11 cellular contexts compared by ENCODE assay signal in the genomic region with DNA sequence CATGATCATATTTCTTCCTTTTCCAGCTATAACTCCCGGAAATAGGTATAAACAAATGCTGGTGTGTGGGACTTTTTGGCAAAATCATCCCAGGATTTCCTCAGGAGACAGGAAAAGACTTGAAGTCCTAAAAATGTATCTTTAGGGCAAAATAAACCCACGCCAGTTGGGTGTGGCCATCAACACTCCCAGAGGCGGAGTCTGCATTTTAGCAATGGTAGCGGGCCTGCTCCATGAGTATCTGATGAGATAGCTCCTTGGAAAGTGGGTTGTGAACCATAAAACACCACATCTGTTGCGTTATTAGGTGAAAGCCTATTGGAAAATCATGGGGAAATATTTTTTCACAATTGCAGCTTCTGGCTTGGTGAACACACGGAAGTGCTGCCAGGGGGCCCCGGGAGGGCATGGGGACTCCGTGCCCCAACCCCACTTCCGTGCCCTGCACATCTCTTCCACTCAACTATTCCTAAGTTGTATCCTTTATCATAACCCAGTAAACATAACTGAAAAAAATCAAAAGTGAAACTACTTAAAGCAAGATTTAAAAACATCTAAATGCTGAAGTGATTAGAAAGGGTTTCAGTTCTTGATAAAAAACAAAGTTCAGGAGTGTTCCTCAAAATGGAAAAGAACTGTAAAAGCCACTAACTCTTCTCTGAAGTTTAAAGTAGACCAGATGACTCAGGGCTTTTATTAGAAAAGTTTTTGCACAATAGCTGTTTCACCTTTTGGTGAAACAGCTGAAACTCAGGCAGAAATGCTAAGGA.
DNase-seq lines count a peak whose midpoint lies in the region; ATAC-seq and TF ChIP-seq lines count a peak whose summit lies in the region.
"Had no signal": no experiment of that assay in that cellular context is flagged by ENCODE, and none has a peak within 500 bp of the region (broad histone marks: within the 10 kb centered on the region; RNA-seq: fewer than 3 reads in every experiment).

No MANE protein-coding gene starts in this region.

- no peaks in the 10 kb centered on the region for H3K36me3 Mint-ChIP-seq in MCF 10A (ENCODE audit: insufficient read depth, unreplicated experiment)

- no peak overlapping the region for H3K4me3 Mint-ChIP-seq in MCF 10A (ENCODE audit: unreplicated experiment)

- no peaks in the 10 kb centered on the region for H3K4me1 Mint-ChIP-seq in MCF 10A (ENCODE audit: insufficient read depth, unreplicated experiment)

- no peaks in the 10 kb centered on the region for H3K27me3 Mint-ChIP-seq in MCF 10A (ENCODE audit: insufficient read depth, unreplicated experiment)

- H3K9me3 Mint-ChIP-seq in MCF 10A (ENCODE audit: unreplicated experiment): no peaks in the 10 kb centered on the region

- DNase-seq in breast epithelium (ENCODE audit: low spot score in 2 of 2) (no peak), MCF 10A (ENCODE audit: unreplicated experiment) (no peak), HL-60 (ENCODE audit: low read depth in 1 of 2, low spot score in 1 of 2) (peak; percentile 12 to 34), coronary artery (ENCODE audit: low spot score) (no peak), upper lobe of left lung (peak in 1 of 2 donors; percentile 38), midbrain (lab: John Stamatoyannopoulos, UW) (no peak)
- no peak for DNase-seq in stimulated activated CD4-positive, alpha-beta T cell treated with anti-CD3 and anti-CD28 coated beads, Interleukin-2, amount 100 ng/mL, for 24 hours
- no peak for DNase-seq in activated effector memory CD4-positive, alpha-beta T cell treated with anti-CD3 and anti-CD28 coated beads, Interleukin-2, amount 50 U/mL, for 16 hours
- DNase-seq: NCI-H146, SW 1271 had no signal

- no peaks in the 10 kb centered on the region for H3K4me1 ChIP-seq in breast epithelium
- peaks cover 3 to 15% (median 10%) of the 10 kb centered on the region in 4 donors for H3K4me1 ChIP-seq in upper lobe of left lung

- TF ChIP-seq CTCF in breast epithelium (IDR thresholded peaks at IDR 0.05) (no peak), MCF 10A (IDR thresholded peaks at IDR 0.05; ENCODE audit: unreplicated experiment) (no peak), HL-60 (IDR thresholded peaks at IDR 0.05; ENCODE audit: insufficient read depth, low read length) (no peak), coronary artery (IDR thresholded peaks at IDR 0.05) (no peak), upper lobe of left lung (IDR thresholded peaks at IDR 0.05) (no peak)

- CTCF ChIA-PET in MCF 10A (lab: Yijun Ruan, JAX): interaction anchor here (0.7 kb wide), 1 partner anchor 294 kb away, joined by 3 read pairs; no protein-coding TSS in a partner anchor

- no peak for TF ChIP-seq EP300 in upper lobe of left lung (IDR thresholded peaks at IDR 0.05)

- ATAC-seq in upper lobe of left lung (ENCODE audit: low FRiP score in 2 of 2): no peak

- H3K27ac Mint-ChIP-seq in MCF 10A (ENCODE audit: low read depth, unreplicated experiment): no peak overlapping the region

- H3K27me3 ChIP-seq in breast epithelium: no peaks in the 10 kb centered on the region
- no peaks in the 10 kb centered on the region for H3K27me3 ChIP-seq in HL-60 (ENCODE audit: insufficient read depth, poor library complexity, severe bottlenecking)
- H3K27me3 ChIP-seq in upper lobe of left lung: no peaks in the 10 kb centered on the region

- POLR2A ChIA-PET in MCF 10A (lab: Yijun Ruan, JAX): interaction anchor here (0.7 kb wide), 1 partner anchor 10 kb away, joined by 3 read pairs; no protein-coding TSS in a partner anchor

- 54% methylated on average over 9 of the region's 9 CpGs for WGBS in upper lobe of left lung, 2 donors

- no peaks in the 10 kb centered on the region for H3K36me3 ChIP-seq in breast epithelium
- H3K36me3 ChIP-seq in upper lobe of left lung: no peaks in the 10 kb centered on the region

- no TSS peak for BruUV-seq in MCF 10A (replicated peaks; lab: Mats Ljungman, UMichigan)

- H3K9me3 ChIP-seq in breast epithelium: peaks cover 0 to 7% of the 10 kb centered on the region in 2 donors
- no peaks in the 10 kb centered on the region for H3K9me3 ChIP-seq in upper lobe of left lung

- TF ChIP-seq POLR2A in breast epithelium (IDR thresholded peaks at IDR 0.05) (no peak), upper lobe of left lung (IDR thresholded peaks at IDR 0.05) (no peak)

- H3K27ac ChIP-seq in breast epithelium (no peak overlapping the region), HL-60 (replicated peaks) (peak overlapping the region; percentile 69), coronary artery (peak overlapping the region in 1 of 2 donors; percentile 12), upper lobe of left lung (peak overlapping the region; percentile 2 to 61 (median 52))
- H3K27ac ChIP-seq: C4-2B had no signal

- peak overlapping the region in 2 of 3 donors; percentile 4 to 37 for H3K4me3 ChIP-seq in breast epithelium
- peak overlapping the region; percentile 33 for H3K4me3 ChIP-seq in HL-60 (replicated peaks; ENCODE audit: insufficient read depth, low read length)
- peak overlapping the region; percentile 37 for H3K4me3 ChIP-seq in coronary artery
- peak overlapping the region in 2 of 4 donors; percentile 19 to 33 for H3K4me3 ChIP-seq in upper lobe of left lung

- intact Hi-C loops in breast epithelium (cut with DNase I; ENCODE audit: low total_unique reads): no loop called here
- intact Hi-C loops in MCF 10A (cut with micrococcal nuclease): no loop called here

Comparison
In these comparisons a context has a peak if more than half of its experiments do, and no peak if none do; other contexts are left out.
1. DNase-seq: peak in HL-60 (2 of 2); none in breast epithelium (0 of 2), MCF 10A (single experiment), coronary artery (single experiment), midbrain (single experiment), stimulated activated CD4-positive, alpha-beta T cell treated with anti-CD3 and anti-CD28 coated beads, Interleukin-2, amount 100 ng/mL, for 24 hours (0 of 2) and activated effector memory CD4-positive, alpha-beta T cell treated with anti-CD3 and anti-CD28 coated beads, Interleukin-2, amount 50 U/mL, for 16 hours (single experiment).
2. H3K27ac ChIP-seq: peak in HL-60 (single experiment) and upper lobe of left lung (4 of 4); none in breast epithelium (0 of 2).